7 cellular contexts compared by ENCODE assay signal in the genomic region with DNA sequence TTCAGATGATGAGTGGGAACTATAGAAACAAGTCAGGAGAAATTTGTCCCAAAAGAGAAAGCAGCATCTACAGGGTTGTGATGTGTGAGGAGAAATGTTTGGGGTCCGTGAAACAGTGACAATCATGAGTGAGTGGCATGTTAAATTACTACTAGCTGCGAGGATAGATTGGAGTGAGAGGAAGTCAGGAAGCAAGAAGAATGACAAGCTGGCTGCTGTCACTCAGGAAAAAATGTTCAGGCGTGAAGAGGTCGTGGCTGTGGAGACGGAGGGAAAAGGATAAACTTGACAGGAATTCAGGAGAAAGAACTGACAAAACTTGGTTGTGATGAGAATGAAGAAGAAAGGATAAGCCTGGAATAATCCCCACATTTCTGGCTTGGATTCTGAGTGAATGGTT. TPM values are rescaled to one million over a fixed set of nuclear protein-coding genes. Genes with fewer than 3 reads are reported as not detected.
"Had no signal": no experiment of that assay in that cellular context is flagged by ENCODE, and none has a peak within 500 bp of the region (broad histone marks: within the 10 kb centered on the region; RNA-seq: fewer than 3 reads in every experiment).

No MANE protein-coding gene starts in this region.

- H3K27ac ChIP-seq: HL-60 had no signal

- DNase-seq: IMR-90, KBM-7, KG1 had no signal

- H3K4me3 ChIP-seq: K562 had no signal

RNA-seq across cellular contexts. Expression of gene ITPRID1, which starts 5.1 kb away (rescaled TPM):
- polyA plus RNA-seq: HepG2, IgD-negative memory B cell, IMR-90, K562 had no signal
